Comparison of ENCODE assay signal across 3 cellular contexts in genomic region chr6:40498148-40498547, GRCh38.
"Had no signal": no experiment of that assay in that cellular context is flagged by ENCODE, and none has a peak within 500 bp of the region (broad histone marks: within the 10 kb centered on the region; RNA-seq: fewer than 3 reads in every experiment).

No MANE protein-coding gene starts in this region.

- H3K4me3 ChIP-seq: GM12878 had no signal

- DNase-seq: GDM1, GF-D8 had no signal

- ATAC-seq: GM12878 had no signal
